In genomic region chr20:63202811-63203526, GRCh38 we compare ENCODE assay signal across 26 cellular contexts. TPM values are rescaled to one million over a fixed set of nuclear protein-coding genes. Genes with fewer than 3 reads are reported as not detected.
A peak's percentile ranks its signal among the peaks of the same experiment; 100 is the strongest.
DNase-seq lines count a peak whose midpoint lies in the region; ATAC-seq, FAIRE-seq and TF ChIP-seq lines count a peak whose summit lies in the region.
"Had no signal": no experiment of that assay in that cellular context is flagged by ENCODE, and none has a peak within 500 bp of the region (broad histone marks: within the 10 kb centered on the region; RNA-seq: fewer than 3 reads in every experiment).

No MANE protein-coding gene starts in this region.

- H3K4me3 ChIP-seq in left ventricle myocardium inferior (no peak overlapping the region), GM12878 (no peak overlapping the region), lung (no peak overlapping the region), upper lobe of right lung (no peak overlapping the region)
- H3K4me3 ChIP-seq: A549, BLaER1, GM23338 had no signal

- POLR2A ChIA-PET in GM12878 (lab: Charles Lee) = no interaction called here

- intact Hi-C loops in Right ventricle myocardium inferior (cut with DNase I) (no loop called here), left ventricle myocardium inferior (cut with micrococcal nuclease) (no loop called here), GM12878 (cut with micrococcal nuclease; ENCODE audit: unreplicated experiment) (no loop called here), upper lobe of right lung (cut with DNase I) (no loop called here)
- intact Hi-C loops in activated T-helper 2 cell treated with anti-CD3 and anti-CD28 coated beads, Interferon-gamma antibody, Interleukin-2, Interleukin-4, amounts not matched to agents 10 μg/mL and 5 μg/mL and 100 μg/mL, durations not matched to agents 14 hours and 24 hours and 36 hours (cut with micrococcal nuclease) = no loop called here

- H3K4me1 ChIP-seq in left ventricle myocardium inferior (peaks cover 39% of the 10 kb centered on the region), GM12878 (ENCODE audit: control insufficient read depth, insufficient read depth, low read length) (no peaks in the 10 kb centered on the region), lung (ENCODE audit: control insufficient read depth in 2 of 2, insufficient read depth in 2 of 2, low read length in 2 of 2) (peaks cover 0 to 2% of the 10 kb centered on the region in 2 donors), upper lobe of right lung (peaks cover 6% of the 10 kb centered on the region)

- SMC1A ChIA-PET in GM12878 (lab: Charles Lee; ENCODE audit: uncharacterized antibody, unreplicated experiment) = no interaction called here

- TF ChIP-seq POLR2A in GM12878 (IDR thresholded peaks at IDR 0.05; ENCODE audit: low read depth, low read length) (0 out of 2 replicates have a peak, but pooled peaks have one; percentile 23), H54 (IDR thresholded peaks at IDR 0.05; ENCODE audit: low read depth, low read length) (no peak)

- H3K36me3 ChIP-seq in left ventricle myocardium inferior (peaks cover 63% of the 10 kb centered on the region), GM12878 (ENCODE audit: control insufficient read depth in 2 of 2, insufficient read depth in 2 of 2, low read length in 1 of 2) (peaks cover 18 to 36% of the 10 kb centered on the region in 2 experiments), lung (ENCODE audit: control insufficient read depth in 2 of 2, insufficient read depth in 2 of 2, low read length in 2 of 2) (peaks cover 13 to 54% of the 10 kb centered on the region in 2 donors), upper lobe of right lung (peaks cover 66% of the 10 kb centered on the region)

- BruUV-seq in GM12878 (replicated peaks; lab: Mats Ljungman, UMichigan) = no TSS peak

- H3K9me3 Mint-ChIP-seq in activated T-helper 2 cell treated with anti-CD3 and anti-CD28 coated beads, Interferon-gamma antibody, Interleukin-2, Interleukin-4, amounts not matched to agents 10 μg/mL and 5 μg/mL and 100 μg/mL, durations not matched to agents 14 hours and 24 hours and 36 hours = no peaks in the 10 kb centered on the region
- H3K9me3 Mint-ChIP-seq: CD14-positive monocyte; CD4-positive, alpha-beta memory T cell; GM23338; HFFc6 had no signal

- 94% methylated on average over 29 of the region's 29 CpGs for WGBS in GM12878 (ENCODE audit: insufficient coverage, insufficient replicate concordance, low lambda C conversion rate, missing lambda C conversion rate)
- 94 to 96% methylated on average over 29 of the region's 29 CpGs for WGBS in lung, 2 donors

- no peak overlapping the region for H3K4me3 Mint-ChIP-seq in activated T-helper 2 cell treated with anti-CD3 and anti-CD28 coated beads, Interferon-gamma antibody, Interleukin-2, Interleukin-4, amounts not matched to agents 10 μg/mL and 5 μg/mL and 100 μg/mL, durations not matched to agents 14 hours and 24 hours and 36 hours (ENCODE audit: low read depth)
- H3K4me3 Mint-ChIP-seq: CD14-positive monocyte; CD4-positive, alpha-beta memory T cell; GM23338; HFFc6 had no signal

- H4K20me1 ChIP-seq in GM12878 (ENCODE audit: control insufficient read depth, insufficient read depth) = peaks cover 3% of the 10 kb centered on the region; the same call in 1 of the 2 replicates

- CTCF ChIA-PET in GM12878 (lab: Yijun Ruan, JAX) = interaction anchor here (1.2 kb wide), 1 partner anchor 12 kb away, joined by 8 read pairs; the partner anchor contains the start of gene YTHDF1

- no peak overlapping the region for H2AFZ ChIP-seq in GM12878 (ENCODE audit: control insufficient read depth, low read depth, low read length)
- H2AFZ ChIP-seq: GM23338 had no signal

- DNase-seq in Right ventricle myocardium inferior (ENCODE audit: missing footprints) (peak; percentile 55), left ventricle myocardium inferior (no peak), GM12878 (ENCODE audit: low read depth, low spot score) (no peak), lung (ENCODE audit: low spot score) (no peak), upper lobe of right lung (peak; percentile 54), H54 (ENCODE audit: insufficient read length, low spot score) (no peak)
- no peak for DNase-seq in activated T-helper 2 cell treated with anti-CD3 and anti-CD28 coated beads, Interferon-gamma antibody, Interleukin-2, Interleukin-4, amounts not matched to agents 10 μg/mL and 5 μg/mL and 100 μg/mL, durations not matched to agents 14 hours and 24 hours and 36 hours (ENCODE audit: low spot score)
- DNase-seq in stimulated activated CD4-positive, alpha-beta T cell treated with anti-CD3 and anti-CD28 coated beads, Interleukin-4, amount 100 ng/mL, for 24 hours = no peak
- DNase-seq: AML-193; Calu3; CD4-positive, alpha-beta memory T cell; DMS53; DND-41; EL; H7; HFFc6; IMR-90 had no signal

- H3K36me3 Mint-ChIP-seq in activated T-helper 2 cell treated with anti-CD3 and anti-CD28 coated beads, Interferon-gamma antibody, Interleukin-2, Interleukin-4, amounts not matched to agents 10 μg/mL and 5 μg/mL and 100 μg/mL, durations not matched to agents 14 hours and 24 hours and 36 hours (ENCODE audit: low read depth) = peaks cover 66% of the 10 kb centered on the region

- H3K27me3 ChIP-seq in left ventricle myocardium inferior (ENCODE audit: low read depth) = no peaks in the 10 kb centered on the region
- H3K27me3 ChIP-seq in GM12878 (replicated peaks in 1 of 2; ENCODE audit: control insufficient read depth in 2 of 2, insufficient read depth in 2 of 2, low read length in 1 of 2) = no peaks in the 10 kb centered on the region
- H3K27me3 ChIP-seq in lung (ENCODE audit: control insufficient read depth, insufficient read depth) = no peaks in the 10 kb centered on the region
- no peaks in the 10 kb centered on the region for H3K27me3 ChIP-seq in upper lobe of right lung
- H3K27me3 ChIP-seq: BLaER1 had no signal

- in situ Hi-C loops in GM12878 (cut with MboI) = no loop called here

- H3K27ac ChIP-seq in left ventricle myocardium inferior (replicated peaks) (no peak overlapping the region), GM12878 (ENCODE audit: control insufficient read depth, insufficient read depth) (no peak overlapping the region), lung (ENCODE audit: low read depth in 1 of 2, low read length in 1 of 2) (no peak overlapping the region), upper lobe of right lung (no peak overlapping the region)
- H3K27ac ChIP-seq: 22Rv1, A549, BLaER1, HL-60 had no signal

- H3K27me3 Mint-ChIP-seq in activated T-helper 2 cell treated with anti-CD3 and anti-CD28 coated beads, Interferon-gamma antibody, Interleukin-2, Interleukin-4, amounts not matched to agents 10 μg/mL and 5 μg/mL and 100 μg/mL, durations not matched to agents 14 hours and 24 hours and 36 hours (ENCODE audit: low read depth) = no peaks in the 10 kb centered on the region
- H3K27me3 Mint-ChIP-seq: CD4-positive, alpha-beta memory T cell had no signal

- ATAC-seq in Right ventricle myocardium inferior (no peak), GM12878 (no peak), lung (ENCODE audit: insufficient read depth, low FRiP score) (peak; percentile 27), upper lobe of right lung (peak; percentile 9)
- ATAC-seq: A549, HCT116 had no signal

- peaks cover 6% of the 10 kb centered on the region for H3K79me2 ChIP-seq in GM12878 (ENCODE audit: control insufficient read depth, insufficient read depth, low read length)

- H3K4me2 ChIP-seq in GM12878 (ENCODE audit: control insufficient read depth, insufficient read depth) = no peak overlapping the region
- H3K4me2 ChIP-seq: A549, BLaER1, GM23338 had no signal

- no peak overlapping the region for H3K9ac ChIP-seq in GM12878 (ENCODE audit: control insufficient read depth, insufficient read depth, low read length)
- H3K9ac ChIP-seq: BLaER1 had no signal

- TF ChIP-seq RAD21 in GM12878 (IDR thresholded peaks at IDR 0.05; ENCODE audit: insufficient read depth, low read depth, low read length) = no peak

- FAIRE-seq in GM12878 (lab: Jason Lieb, UNC) = no peak
- no peak for FAIRE-seq in H54 (lab: Jason Lieb, UNC)
- FAIRE-seq: A549, GM12891 had no signal

- TF ChIP-seq CTCF in left ventricle myocardium inferior (IDR thresholded peaks at IDR 0.05; ENCODE audit: borderline replicate concordance) (no peak), GM12878 (IDR thresholded peaks at IDR 0.05 in 2 of 3, conservative IDR thresholded peaks at IDR 0.05 in 1 of 3; ENCODE audit: control insufficient read depth in 2 of 3, extremely low read depth in 1 of 3, insufficient read depth in 1 of 3, low read depth in 3 of 3, low read length in 3 of 3) (no peak), lung (IDR thresholded peaks at IDR 0.05; ENCODE audit: control extremely low read depth, extremely low read depth) (no peak), upper lobe of right lung (IDR thresholded peaks at IDR 0.05) (no peak)

- H3K4me1 Mint-ChIP-seq in activated T-helper 2 cell treated with anti-CD3 and anti-CD28 coated beads, Interferon-gamma antibody, Interleukin-2, Interleukin-4, amounts not matched to agents 10 μg/mL and 5 μg/mL and 100 μg/mL, durations not matched to agents 14 hours and 24 hours and 36 hours (ENCODE audit: low read depth) = peaks cover under 1% of the 10 kb centered on the region
- H3K4me1 Mint-ChIP-seq: CD14-positive monocyte had no signal

- RAD21 ChIA-PET in GM12878 (lab: Charles Lee; ENCODE audit: unreplicated experiment) = no interaction called here

- H3K9me3 ChIP-seq in left ventricle myocardium inferior (replicated peaks) (no peaks in the 10 kb centered on the region), GM12878 (replicated peaks; ENCODE audit: control insufficient read depth, insufficient read depth, low read length) (no peaks in the 10 kb centered on the region), lung (ENCODE audit: control insufficient read depth in 2 of 2, insufficient read depth in 1 of 2, low read length in 1 of 2) (no peaks in the 10 kb centered on the region), upper lobe of right lung (no peaks in the 10 kb centered on the region)
- H3K9me3 ChIP-seq: A549, BLaER1 had no signal

- H3K27ac Mint-ChIP-seq in activated T-helper 2 cell treated with anti-CD3 and anti-CD28 coated beads, Interferon-gamma antibody, Interleukin-2, Interleukin-4, amounts not matched to agents 10 μg/mL and 5 μg/mL and 100 μg/mL, durations not matched to agents 14 hours and 24 hours and 36 hours = no peak overlapping the region
- H3K27ac Mint-ChIP-seq: CD4-positive, alpha-beta memory T cell; GM23338; HFFc6 had no signal

- TF ChIP-seq EP300 in GM12878 (IDR thresholded peaks at IDR 0.05; ENCODE audit: borderline replicate concordance in 1 of 2, control insufficient read depth in 1 of 2, low read depth in 2 of 2, low read length in 2 of 2) = no peak

RNA-seq across cellular contexts. Expression of gene YTHDF1, which starts 13.0 kb away (rescaled TPM):
- total RNA-seq in Right ventricle myocardium inferior (22.9 TPM), left ventricle myocardium inferior (22.2 TPM), GM12878 (2014; rRNA removed) (19.7 and 21.6 TPM in 2 replicates), GM12878 (2014; rRNA removed; fragmentation: Illumina TruSeq; extraction: Trizol) (18.5 and 21.3 TPM in 2 replicates), GM12878 (2021) (36.1 and 37.8 TPM in 2 replicates), lung (10 to 100 TPM; 23.7 to 33.8 TPM), upper lobe of right lung (36.9 TPM)
- 18.1 and 21.9 TPM in 2 replicates for total RNA-seq in GM12878 (2013; cell fraction: nucleolus; rRNA removed)
- 17.4 TPM for polyA plus RNA-seq in GM12878 (2011; ENCODE audit: low read depth)
- polyA plus RNA-seq in GM12878 (2011; rRNA removed) (23.2 and 27.5 TPM in 2 replicates), GM12878 (2014; fragmentation: Illumina TruSeq; extraction: Trizol) (23.3 and 24.7 TPM in 2 replicates), GM12878 (2014; fragmentation: Nextera tagmentation; extraction: Ambion mirVana) (10 to 100 TPM; 11.4 to 14.8 TPM), GM12878 (2014; rRNA removed) (32.9 and 33.1 TPM in 2 replicates), GM12878 (2016; fragmentation: Nextera tagmentation; extraction: Ambion mirVana) (10 to 100 TPM in 1 of 2 experiments, 1 to 10 TPM in 1; 4.6 to 14.5 TPM), lung (10 to 100 TPM; 21.9 to 24.4 TPM)
- 20.2 and 23.4 TPM in 2 replicates for polyA plus RNA-seq in GM12878 (2011; cell fraction: cytosol; rRNA removed)
- polyA plus RNA-seq in GM12878 (2011; cell fraction: nucleus; rRNA removed) = 24.5 and 27.8 TPM in 2 replicates
- polyA plus RNA-seq in GM12878 (2012) = 21.8 and 26.7 TPM in 2 replicates
- polyA minus RNA-seq in GM12878 (2011; rRNA and poly(A)+ RNA removed) = 19.0 and 21.1 TPM in 2 replicates
- polyA minus RNA-seq in GM12878 (2011; cell fraction: cytosol; rRNA and poly(A)+ RNA removed) = 14.3 and 17.2 TPM in 2 replicates
- 5.7 and 10.3 TPM in 2 replicates for polyA minus RNA-seq in GM12878 (2011; cell fraction: nucleus; rRNA and poly(A)+ RNA removed)
- 43.7 and 44.7 TPM in 2 replicates for total RNA-seq in activated T-helper 2 cell treated with anti-CD3 and anti-CD28 coated beads, Interferon-gamma antibody, Interleukin-2, Interleukin-4, amounts not matched to agents 10 μg/mL and 5 μg/mL and 100 μg/mL, durations not matched to agents 14 hours and 24 hours and 36 hours

RNA-seq across cellular contexts. Expression of gene BIRC7, which starts 32.7 kb away (rescaled TPM):
- total RNA-seq in Right ventricle myocardium inferior = not detected
- total RNA-seq in left ventricle myocardium inferior = 0.27 TPM
- total RNA-seq in GM12878 (2013; cell fraction: nucleolus; rRNA removed) = 27.4 and 27.6 TPM in 2 replicates
- total RNA-seq in GM12878 (2014; rRNA removed) = 0.11 TPM in 1 of 2 replicates, not detected in the other
- not detected in 2 replicates for total RNA-seq in GM12878 (2014; rRNA removed; fragmentation: Illumina TruSeq; extraction: Trizol)
- not detected in 2 replicates for total RNA-seq in GM12878 (2021)
- 0.29 TPM for polyA plus RNA-seq in GM12878 (2011; ENCODE audit: low read depth)
- 0.26 and 0.31 TPM in 2 replicates for polyA plus RNA-seq in GM12878 (2011; rRNA removed)
- 0.99 and 1.1 TPM in 2 replicates for polyA plus RNA-seq in GM12878 (2011; cell fraction: cytosol; rRNA removed)
- 4.9 and 10.3 TPM in 2 replicates for polyA plus RNA-seq in GM12878 (2011; cell fraction: nucleus; rRNA removed)
- polyA plus RNA-seq in GM12878 (2012) = 1.2 and 4.0 TPM in 2 replicates
- not detected in 2 replicates for polyA plus RNA-seq in GM12878 (2014; fragmentation: Illumina TruSeq; extraction: Trizol)
- polyA plus RNA-seq in GM12878 (2014; fragmentation: Nextera tagmentation; extraction: Ambion mirVana) = not detected
- 0.08 TPM in 1 of 2 replicates, not detected in the other for polyA plus RNA-seq in GM12878 (2014; rRNA removed)
- polyA plus RNA-seq in GM12878 (2016; fragmentation: Nextera tagmentation; extraction: Ambion mirVana) = not detected
- polyA minus RNA-seq in GM12878 (2011; rRNA and poly(A)+ RNA removed) = 0.66 and 1.3 TPM in 2 replicates
- not detected in 2 replicates for polyA minus RNA-seq in GM12878 (2011; cell fraction: cytosol; rRNA and poly(A)+ RNA removed)
- 1.7 and 2.4 TPM in 2 replicates for polyA minus RNA-seq in GM12878 (2011; cell fraction: nucleus; rRNA and poly(A)+ RNA removed)
- total RNA-seq in lung = under 1 TPM in 1 of 2 donors, not detected in 1; 0.71 TPM
- 1 to 10 TPM in 1 of 2 donors, under 1 TPM in 1; 0.57 to 1.2 TPM for polyA plus RNA-seq in lung
- 15.5 TPM for total RNA-seq in upper lobe of right lung
- not detected in 2 replicates for total RNA-seq in activated T-helper 2 cell treated with anti-CD3 and anti-CD28 coated beads, Interferon-gamma antibody, Interleukin-2, Interleukin-4, amounts not matched to agents 10 μg/mL and 5 μg/mL and 100 μg/mL, durations not matched to agents 14 hours and 24 hours and 36 hours
- total RNA-seq: CD4-positive, alpha-beta memory T cell; H7; HFFc6; HT1080; IMR-90 had no signal
- polyA plus RNA-seq: CD14-positive monocyte; CD4-positive, alpha-beta memory T cell; IMR-90 had no signal

RNA-seq across cellular contexts. Expression of gene NKAIN4, which starts 51.3 kb away (rescaled TPM):
- total RNA-seq in Right ventricle myocardium inferior = not detected
- total RNA-seq in left ventricle myocardium inferior = not detected
- not detected in 2 replicates for total RNA-seq in GM12878 (2013; cell fraction: nucleolus; rRNA removed)
- not detected in 2 replicates for total RNA-seq in GM12878 (2014; rRNA removed)
- not detected in 2 replicates for total RNA-seq in GM12878 (2014; rRNA removed; fragmentation: Illumina TruSeq; extraction: Trizol)
- not detected in 2 replicates for total RNA-seq in GM12878 (2021)
- polyA plus RNA-seq in GM12878 (2011; ENCODE audit: low read depth) = not detected
- not detected in 2 replicates for polyA plus RNA-seq in GM12878 (2011; rRNA removed)
- polyA plus RNA-seq in GM12878 (2011; cell fraction: cytosol; rRNA removed) = not detected in 2 replicates
- polyA plus RNA-seq in GM12878 (2011; cell fraction: nucleus; rRNA removed) = not detected in 2 replicates
- polyA plus RNA-seq in GM12878 (2012) = not detected in 2 replicates
- polyA plus RNA-seq in GM12878 (2014; fragmentation: Illumina TruSeq; extraction: Trizol) = not detected in 2 replicates
- polyA plus RNA-seq in GM12878 (2014; fragmentation: Nextera tagmentation; extraction: Ambion mirVana) = not detected
- not detected in 2 replicates for polyA plus RNA-seq in GM12878 (2014; rRNA removed)
- polyA plus RNA-seq in GM12878 (2016; fragmentation: Nextera tagmentation; extraction: Ambion mirVana) = under 1 TPM in 1 of 2 experiments, not detected in 1; 0.11 TPM
- polyA minus RNA-seq in GM12878 (2011; rRNA and poly(A)+ RNA removed) = not detected in 2 replicates
- polyA minus RNA-seq in GM12878 (2011; cell fraction: cytosol; rRNA and poly(A)+ RNA removed) = not detected in 2 replicates
- not detected in 2 replicates for polyA minus RNA-seq in GM12878 (2011; cell fraction: nucleus; rRNA and poly(A)+ RNA removed)
- 1 to 10 TPM in 1 of 2 donors, not detected in 1; 1.7 TPM for total RNA-seq in lung
- under 1 TPM in 1 of 2 donors, not detected in 1; 0.10 TPM for polyA plus RNA-seq in lung
- total RNA-seq in upper lobe of right lung = not detected
- total RNA-seq in activated T-helper 2 cell treated with anti-CD3 and anti-CD28 coated beads, Interferon-gamma antibody, Interleukin-2, Interleukin-4, amounts not matched to agents 10 μg/mL and 5 μg/mL and 100 μg/mL, durations not matched to agents 14 hours and 24 hours and 36 hours = not detected in 2 replicates
- total RNA-seq: Calu3; CD4-positive, alpha-beta memory T cell; HFFc6; HT1080; IMR-90 had no signal
- polyA plus RNA-seq: CD14-positive monocyte; CD4-positive, alpha-beta memory T cell; IMR-90 had no signal

Comparison
In these comparisons a context has a peak if more than half of its experiments do, and no peak if none do; other contexts are left out.
1. DNase-seq: peak in Right ventricle myocardium inferior (single experiment) and upper lobe of right lung (single experiment); none in left ventricle myocardium inferior (single experiment), GM12878 (single experiment), lung (single experiment), activated T-helper 2 cell treated with anti-CD3 and anti-CD28 coated beads, Interferon-gamma antibody, Interleukin-2, Interleukin-4, amounts not matched to agents 10 μg/mL and 5 μg/mL and 100 μg/mL, durations not matched to agents 14 hours and 24 hours and 36 hours (single experiment), H54 (single experiment) and stimulated activated CD4-positive, alpha-beta T cell treated with anti-CD3 and anti-CD28 coated beads, Interleukin-4, amount 100 ng/mL, for 24 hours (single experiment).
2. ATAC-seq: peak in lung (single experiment) and upper lobe of right lung (single experiment); none in Right ventricle myocardium inferior (single experiment) and GM12878 (single experiment).